9 cellular contexts compared by ENCODE assay signal in genomic region chr3:12661926-12662592, GRCh38. TPM values are rescaled to one million over a fixed set of nuclear protein-coding genes. Genes with fewer than 3 reads are reported as not detected.
DNase-seq lines count a peak whose midpoint lies in the region; ATAC-seq and TF ChIP-seq lines count a peak whose summit lies in the region.
"Had no signal": no experiment of that assay in that cellular context is flagged by ENCODE, and none has a peak within 500 bp of the region (broad histone marks: within the 10 kb centered on the region; RNA-seq: fewer than 3 reads in every experiment).

No MANE protein-coding gene starts in this region.

- ATAC-seq in heart left ventricle (no peak), HG03280 (IDR thresholded peaks at IDR 0.05; ENCODE audit: unreplicated experiment) (no peak), HG02973 (IDR thresholded peaks at IDR 0.05; ENCODE audit: unreplicated experiment) (no peak)

- H3K9me3 ChIP-seq in heart left ventricle: no peaks in the 10 kb centered on the region
- no peaks in the 10 kb centered on the region for H3K9me3 ChIP-seq in mesodermal cell (ENCODE audit: control insufficient read depth, low read length)

- no peak for TF ChIP-seq CTCF in heart left ventricle (IDR thresholded peaks at IDR 0.05)
- no peak for TF ChIP-seq CTCF in brain microvascular endothelial cell (IDR thresholded peaks at IDR 0.05; ENCODE audit: low read depth, low read length, missing control alignments)

- in situ Hi-C loops in brain microvascular endothelial cell (cut with HindIII; ENCODE audit: low pct_ligation_motif_present, low sequenced_read_pairs): no loop called here

- WGBS in heart left ventricle, 4 donors: 10 to 18% (median 14%) methylated on average over 5 of the region's 5 CpGs
- 33 to 54% methylated on average over 1 to 2 of the region's 5 CpGs for WGBS in mesodermal cell (ENCODE audit: insufficient coverage in 2 of 2), 2 experiments
- 24% methylated on average over 5 of the region's 5 CpGs for WGBS in urinary bladder

- H3K36me3 ChIP-seq in heart left ventricle (no peaks in the 10 kb centered on the region), brain microvascular endothelial cell (replicated peaks) (no peaks in the 10 kb centered on the region), mesodermal cell (ENCODE audit: control insufficient read depth, insufficient read depth, low read length) (no peaks in the 10 kb centered on the region), urinary bladder (ENCODE audit: insufficient read depth) (no peaks in the 10 kb centered on the region)

- no peak for TF ChIP-seq POLR2A in heart left ventricle (IDR thresholded peaks at IDR 0.05)

- intact Hi-C loops in heart left ventricle (cut with DNase I) (loop anchor here in 7 of 10 donors (2.0 to 10.0 kb wide), 10 partner anchors 33 to 177 kb away; partner anchors contain the start of genes MKRN2 (in 5 of the 7), CAND2 (in 1 of the 7) and TSEN2 (in 1 of the 7)), cardiac septum (cut with DNase I) (loop anchor here (5.0 to 10.0 kb wide), 3 partner anchors 35 to 180 kb away; partner anchors contain the start of gene TSEN2)

- H3K4me1 ChIP-seq in heart left ventricle (peaks cover 0 to 64% (median 47%) of the 10 kb centered on the region in 12 donors), mesodermal cell (ENCODE audit: control insufficient read depth, insufficient read depth, low read length, poor library complexity, severe bottlenecking) (peaks cover 23% of the 10 kb centered on the region), urinary bladder (ENCODE audit: insufficient read depth) (peaks cover 3% of the 10 kb centered on the region)

- H3K4me3 ChIP-seq in heart left ventricle (peak overlapping the region in 11 of 12 donors; percentile 69 to 100 (median 93)), brain microvascular endothelial cell (ENCODE audit: low read depth, low read length) (peak overlapping the region; percentile 93), mesodermal cell (ENCODE audit: extremely low read depth, insufficient read depth, low read length, poor library complexity, severe bottlenecking) (peak overlapping the region; percentile 99), urinary bladder (ENCODE audit: low read depth, low read length) (peak overlapping the region; percentile 94)

- no peak for DNase-seq in heart left ventricle
- no peak for DNase-seq in cardiac septum (ENCODE audit: low spot score)
- DNase-seq in brain microvascular endothelial cell: no peak
- no peak for DNase-seq in NCI-H1048 (lab: John Stamatoyannopoulos, UW)
- DNase-seq: effector CD4-positive, alpha-beta T cell had no signal

- H3K27me3 ChIP-seq in heart left ventricle (no peaks in the 10 kb centered on the region), brain microvascular endothelial cell (replicated peaks) (no peaks in the 10 kb centered on the region)

- H3K27ac ChIP-seq in heart left ventricle: peak overlapping the region; percentile 96 to 100 (median 100)
- H3K27ac ChIP-seq in brain microvascular endothelial cell: peak overlapping the region; percentile 91
- peak overlapping the region; percentile 98 for H3K27ac ChIP-seq in mesodermal cell (ENCODE audit: low read depth, low read length, severe bottlenecking)
- H3K27ac ChIP-seq in urinary bladder (ENCODE audit: low read depth): no peak overlapping the region

RNA-seq across cellular contexts. Expression of gene RAF1, which starts 1.9 kb away (rescaled TPM):
- 100 to 1,000 TPM in 8 of 9 donors, 10 to 100 TPM in 1; 99.2 to 197 (median 135) TPM for total RNA-seq in heart left ventricle
- 100 to 1,000 TPM in 1 of 2 donors, 10 to 100 TPM in 1; 62.7 to 159 TPM for polyA plus RNA-seq in heart left ventricle
- total RNA-seq in cardiac septum: 118 TPM
- 75.5 TPM for polyA plus RNA-seq in mesodermal cell (2013, experiment 1 of 2)
- 69.4 TPM for polyA plus RNA-seq in mesodermal cell (2013, experiment 2 of 2)
- total RNA-seq in urinary bladder: 107 TPM
- polyA plus RNA-seq in urinary bladder: 69.5 TPM
